In the genomic region with DNA sequence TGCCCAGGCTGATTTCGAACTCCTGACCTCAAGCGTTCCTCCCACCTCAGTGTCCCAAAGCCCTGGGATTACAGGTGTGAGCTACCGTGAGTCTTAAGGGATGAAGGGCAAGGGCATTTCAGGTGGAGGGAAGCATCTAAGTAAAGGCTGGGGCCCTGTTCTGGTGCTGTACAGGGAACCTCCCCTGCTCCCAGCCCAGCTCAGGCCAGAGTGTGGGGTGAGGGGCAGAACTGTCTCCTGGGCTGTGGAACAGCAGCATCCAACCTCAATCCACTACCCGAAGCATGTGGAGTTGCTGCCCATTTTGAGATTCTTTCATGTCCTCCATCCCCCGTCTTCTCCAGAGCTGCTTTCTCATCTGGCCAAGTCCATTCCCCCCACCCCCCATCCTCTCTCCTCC, we compare ENCODE assay signal across 20 cellular contexts.
A peak's percentile ranks its signal among the peaks of the same experiment; 100 is the strongest.
DNase-seq lines count a peak whose midpoint lies in the region; TF ChIP-seq lines count a peak whose summit lies in the region.
"Had no signal": no experiment of that assay in that cellular context is flagged by ENCODE, and none has a peak within 500 bp of the region (broad histone marks: within the 10 kb centered on the region; RNA-seq: fewer than 3 reads in every experiment).

No MANE protein-coding gene starts in this region.

- H4K91ac ChIP-seq in H9 (ENCODE audit: insufficient read length, low read depth, low read length), result no peak overlapping the region

- no peaks in the 10 kb centered on the region for H3K27me3 Mint-ChIP-seq in H9 (ENCODE audit: low read depth)
- H3K27me3 Mint-ChIP-seq: IgD-negative memory B cell had no signal

- H3K27ac Mint-ChIP-seq in H9, result peak overlapping the region; percentile 74 to 96 (median 91); a peak in 6 of 7 replicates

- H3T11ph ChIP-seq in H9 (ENCODE audit: low read length), result no peak overlapping the region

- H3K79me2 ChIP-seq in H9 (ENCODE audit: insufficient read depth, low read length), result no peaks in the 10 kb centered on the region; the same call in 1 of the 2 replicates

- no peak overlapping the region for H3K4ac ChIP-seq in H9 (ENCODE audit: low read depth, low read length)

- H3K23me2 ChIP-seq in H9 (ENCODE audit: insufficient read length, low read depth, low read length, poor library complexity, severe bottlenecking), result no peaks in the 10 kb centered on the region

- no peak overlapping the region for H3K4me2 ChIP-seq in H9 (ENCODE audit: insufficient read depth, insufficient read length, low read length)
- H3K4me2 ChIP-seq: A549 had no signal

- no peak for DNase-seq in H9
- no peak for DNase-seq in substantia nigra (lab: John Stamatoyannopoulos, UW)
- DNase-seq in ecto neural progenitor cell (ENCODE audit: low spot score), result no peak
- DNase-seq in OCI-M1 (lab: John Stamatoyannopoulos, UW), result no peak
- no peak for DNase-seq in mesenteric fat pad (ENCODE audit: low spot score)
- DNase-seq in SW480 (ENCODE audit: low spot score), result no peak
- DNase-seq: DMS 273 treated with DMSO at 0.1 percent for 48 hours; GF-D8; GOT3; NCI-H1436 treated with DMSO at 0.1 percent for 48 hours; NCI-H2029 treated with DMSO at 0.1 percent for 48 hours; NCI-H2171 treated with DMSO at 0.1 percent for 48 hours; NCI-H446 treated with DMSO at 0.1 percent for 48 hours; NK-92 treated with Interleukin-12 subunit alpha and Interleukin-12 subunit beta, amount 100 ng/mL, for 24 hours had no signal

- H3K23ac ChIP-seq in H9 (ENCODE audit: insufficient read length, low read depth, low read length), result no peak overlapping the region

- no peak overlapping the region for H2AK5ac ChIP-seq in H9 (ENCODE audit: insufficient read length, low read length)

- H3K36me3 Mint-ChIP-seq in H9 (ENCODE audit: insufficient read depth in 1 of 3, low read depth in 3 of 3), result peaks cover 2 to 7% (median 3%) of the 10 kb centered on the region in 3 experiments; a peak in 5 of 7 replicates

- no peak for TF ChIP-seq CTCF in H9 (conservative IDR thresholded peaks at IDR 0.05)
- TF ChIP-seq CTCF in VCaP (conservative IDR thresholded peaks at IDR 0.05), result no peak

- peaks cover 3% of the 10 kb centered on the region for H3K36me3 ChIP-seq in iPS-15b (ENCODE audit: control insufficient read depth, insufficient read depth, low read length)

- H3K27me3 ChIP-seq in H9 (ENCODE audit: insufficient read depth, low read length) (no peaks in the 10 kb centered on the region), iPS-15b (ENCODE audit: control insufficient read depth, insufficient read depth, low read length) (no peaks in the 10 kb centered on the region)
- H3K27me3 ChIP-seq: SJSA1 had no signal

- no peak overlapping the region for H3K27ac ChIP-seq in H9 (ENCODE audit: insufficient read length, low read depth, low read length)
- H3K27ac ChIP-seq in VCaP, result peak overlapping the region; percentile 7; the same call in 1 of the 2 replicates
- peak overlapping the region; percentile 75 for H3K27ac ChIP-seq in substantia nigra (ENCODE audit: low read depth, low read length, poor library complexity, severe bottlenecking)
- H3K27ac ChIP-seq: SJSA1 had no signal

- H3K79me1 ChIP-seq in H9 (ENCODE audit: insufficient read depth, low read depth, low read length, poor library complexity, severe bottlenecking), result no peaks in the 10 kb centered on the region

- no peak overlapping the region for H2BK12ac ChIP-seq in H9 (ENCODE audit: insufficient read length, low read depth, low read length)

- no peak overlapping the region for H3K56ac ChIP-seq in H9 (ENCODE audit: insufficient read length, low read depth, low read length)

- no CpG with 5 or more reads among the region's 5 CpGs for WGBS in H9 (ENCODE audit: extremely low coverage, insufficient read length, low lambda C conversion rate)

- no peak overlapping the region; a peak in 1 of 5 replicates for H3K4me3 Mint-ChIP-seq in H9
- H3K4me3 Mint-ChIP-seq: CD14-positive monocyte had no signal

- H3K9me3 Mint-ChIP-seq in H9, result no peaks in the 10 kb centered on the region
- H3K9me3 Mint-ChIP-seq: CD14-positive monocyte, IgD-negative memory B cell had no signal

- H3K4me1 Mint-ChIP-seq in H9, result peaks cover 27 to 30% of the 10 kb centered on the region in 2 experiments
- H3K4me1 Mint-ChIP-seq: CD14-positive monocyte had no signal

- H4K20me1 ChIP-seq in H9 (ENCODE audit: control insufficient read depth, insufficient read depth, insufficient read length), result no peaks in the 10 kb centered on the region

- no peak overlapping the region for H2AFZ ChIP-seq in H9 (ENCODE audit: low read length)

- no peak overlapping the region for H3K14ac ChIP-seq in H9 (ENCODE audit: insufficient read depth, low read length)

- no peak overlapping the region for H2BK20ac ChIP-seq in H9 (ENCODE audit: low read depth, low read length, poor library complexity, severe bottlenecking)

- H4K5ac ChIP-seq in H9 (ENCODE audit: insufficient read length, low read depth, low read length), result no peak overlapping the region

- no peak overlapping the region for H2BK5ac ChIP-seq in H9 (ENCODE audit: insufficient read length, low read length)

- H4K8ac ChIP-seq in H9 (replicated peaks; ENCODE audit: insufficient read length, low read depth, low read length), result no peak overlapping the region

- H3K9me3 ChIP-seq in H9 (ENCODE audit: control insufficient read depth, low read depth, low read length) (no peaks in the 10 kb centered on the region), iPS-15b (ENCODE audit: control insufficient read depth, insufficient read depth, low read length) (no peaks in the 10 kb centered on the region)
- H3K9me3 ChIP-seq: A549, SJSA1 had no signal

- H3K4me3 ChIP-seq in iPS-15b (ENCODE audit: low read depth, low read length), result no peak overlapping the region
- H3K4me3 ChIP-seq: A549, SJSA1 had no signal

- H3K9ac ChIP-seq in H9 (ENCODE audit: extremely low read depth, insufficient read length, low read length), result no peak overlapping the region
- peak overlapping the region; percentile 24 for H3K9ac ChIP-seq in iPS-15b (ENCODE audit: low read depth, low read length)

- no peak overlapping the region for H3K18ac ChIP-seq in H9 (ENCODE audit: insufficient read length, low read depth, low read length)

- H2BK15ac ChIP-seq in H9 (ENCODE audit: low read depth, low read length), result no peak overlapping the region

- H2BK120ac ChIP-seq in H9 (ENCODE audit: low read depth, low read length, poor library complexity, severe bottlenecking), result no peak overlapping the region

- H3K4me1 ChIP-seq in H9 (ENCODE audit: insufficient read depth, low read length) (peaks cover 3% of the 10 kb centered on the region; the same call in 1 of the 2 replicates), iPS-15b (ENCODE audit: control insufficient read depth, insufficient read depth, low read length) (peaks cover 13% of the 10 kb centered on the region)
- H3K4me1 ChIP-seq: A549, SJSA1 had no signal
